1 cellular context compared by ENCODE assay signal in the genomic region with DNA sequence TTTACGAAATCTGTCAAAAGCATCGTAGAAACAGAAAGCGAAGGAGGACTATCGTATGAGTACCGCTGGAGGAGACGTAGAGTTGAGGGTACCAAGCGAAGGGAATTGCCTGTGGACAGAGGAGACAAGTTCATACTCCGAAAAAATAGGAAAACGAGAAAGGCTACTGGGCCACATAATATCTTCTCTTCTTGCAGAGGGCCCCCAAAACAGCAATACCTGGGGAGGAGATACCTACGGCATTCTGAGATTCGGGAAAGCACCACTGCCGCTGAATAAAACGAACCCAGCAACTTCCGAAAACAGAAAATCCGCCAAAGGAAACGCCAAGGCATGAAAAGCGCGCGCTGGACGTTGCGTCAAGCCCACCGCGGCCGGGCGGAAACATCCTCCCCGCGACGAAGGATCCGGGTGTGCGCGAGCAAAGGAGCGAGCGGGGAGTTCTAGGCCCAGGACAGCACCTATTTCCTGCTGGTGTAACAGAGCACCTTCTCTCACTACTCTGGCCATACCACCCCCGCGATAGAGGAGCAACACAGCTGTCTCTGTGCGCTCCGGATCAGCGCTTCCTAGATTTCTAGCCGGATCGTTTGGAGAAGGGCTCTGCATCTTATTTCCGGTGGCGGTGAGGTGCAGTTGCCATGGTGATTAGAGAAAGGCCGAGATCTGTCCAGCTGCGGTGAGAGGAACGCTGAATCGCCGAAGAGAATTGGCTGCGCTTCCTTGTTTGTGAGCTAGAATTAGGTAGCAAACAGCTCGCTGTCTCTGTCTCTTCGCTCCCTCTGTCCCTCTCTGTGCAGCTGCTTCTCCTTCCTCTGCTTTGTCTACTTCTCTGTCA.
TF ChIP-seq lines count a peak whose summit lies in the region.

A gene with protein sequence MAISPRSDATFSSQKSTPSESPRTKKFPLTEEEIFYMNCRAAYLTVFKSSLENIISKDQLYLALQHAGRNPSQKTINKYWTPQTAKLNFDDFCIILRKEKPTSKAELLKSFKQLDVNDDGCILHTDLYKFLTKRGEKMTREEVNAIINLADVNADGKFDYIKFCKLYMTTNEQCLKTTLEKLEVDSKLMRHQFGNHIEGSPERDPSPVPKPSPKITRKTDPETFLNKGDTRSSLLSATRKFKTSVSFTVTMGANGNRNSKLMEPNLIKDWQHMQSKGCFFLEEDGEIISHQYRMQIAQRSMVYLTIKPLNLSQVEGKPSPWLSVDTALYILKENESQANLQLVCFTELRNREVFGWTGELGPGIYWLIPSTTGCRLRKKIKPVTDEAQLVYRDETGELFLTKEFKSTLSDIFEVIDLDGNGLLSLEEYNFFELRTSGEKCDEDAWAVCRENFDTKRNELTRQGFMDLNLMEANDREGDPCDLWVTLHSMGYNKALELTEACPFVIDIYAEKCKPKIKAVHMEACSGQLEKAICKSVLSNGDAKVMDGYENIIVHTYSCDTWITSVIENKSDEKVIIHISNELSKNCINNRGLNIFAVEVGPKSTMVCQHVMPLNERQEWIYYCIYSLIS (plus strand): TSS at position 635 of the 838 bp plus-strand sequence. CDS start 2,048 bp downstream, outside the sequence.
A gene with protein sequence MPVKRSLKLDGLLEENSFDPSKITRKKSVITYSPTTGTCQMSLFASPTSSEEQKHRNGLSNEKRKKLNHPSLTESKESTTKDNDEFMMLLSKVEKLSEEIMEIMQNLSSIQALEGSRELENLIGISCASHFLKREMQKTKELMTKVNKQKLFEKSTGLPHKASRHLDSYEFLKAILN (minus strand): TSS at position 335 of the 838 bp plus-strand sequence. CDS start 92 bp downstream, at position 243.

TF ChIP-seq in IMR-90, 13 proteins besides CTCF, POLR2A, EP300 and RAD21:
- TF ChIP-seq, protein P1, sequence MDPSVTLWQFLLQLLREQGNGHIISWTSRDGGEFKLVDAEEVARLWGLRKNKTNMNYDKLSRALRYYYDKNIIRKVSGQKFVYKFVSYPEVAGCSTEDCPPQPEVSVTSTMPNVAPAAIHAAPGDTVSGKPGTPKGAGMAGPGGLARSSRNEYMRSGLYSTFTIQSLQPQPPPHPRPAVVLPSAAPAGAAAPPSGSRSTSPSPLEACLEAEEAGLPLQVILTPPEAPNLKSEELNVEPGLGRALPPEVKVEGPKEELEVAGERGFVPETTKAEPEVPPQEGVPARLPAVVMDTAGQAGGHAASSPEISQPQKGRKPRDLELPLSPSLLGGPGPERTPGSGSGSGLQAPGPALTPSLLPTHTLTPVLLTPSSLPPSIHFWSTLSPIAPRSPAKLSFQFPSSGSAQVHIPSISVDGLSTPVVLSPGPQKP (IDR thresholded peaks at IDR 0.05; ENCODE audit: borderline replicate concordance, low read depth, low read length), result no peak
- no peak for TF ChIP-seq RFX5 (IDR thresholded peaks at IDR 0.05; ENCODE audit: low read depth, low read length)
- TF ChIP-seq CHD1 (IDR thresholded peaks at IDR 0.05; ENCODE audit: low read depth, low read length), result no peak
- peak; percentile 33 for TF ChIP-seq RCOR1 (IDR thresholded peaks at IDR 0.05; ENCODE audit: insufficient replicate concordance, low read length)
- TF ChIP-seq NFE2L2 (IDR thresholded peaks at IDR 0.05; ENCODE audit: low read depth, low read length), result no peak
- TF ChIP-seq, protein P2, sequence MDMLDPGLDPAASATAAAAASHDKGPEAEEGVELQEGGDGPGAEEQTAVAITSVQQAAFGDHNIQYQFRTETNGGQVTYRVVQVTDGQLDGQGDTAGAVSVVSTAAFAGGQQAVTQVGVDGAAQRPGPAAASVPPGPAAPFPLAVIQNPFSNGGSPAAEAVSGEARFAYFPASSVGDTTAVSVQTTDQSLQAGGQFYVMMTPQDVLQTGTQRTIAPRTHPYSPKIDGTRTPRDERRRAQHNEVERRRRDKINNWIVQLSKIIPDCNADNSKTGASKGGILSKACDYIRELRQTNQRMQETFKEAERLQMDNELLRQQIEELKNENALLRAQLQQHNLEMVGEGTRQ (IDR thresholded peaks at IDR 0.05; ENCODE audit: low read depth, low read length), result no peak
- TF ChIP-seq SMC3 (IDR thresholded peaks at IDR 0.05; ENCODE audit: low read depth, low read length), result no peak
- no peak for TF ChIP-seq BHLHE40 (IDR thresholded peaks at IDR 0.05; ENCODE audit: low read depth, low read length)
- TF ChIP-seq MAZ (IDR thresholded peaks at IDR 0.05; ENCODE audit: borderline replicate concordance, low read depth, low read length), result peak; percentile 21; the same call in 1 of the 2 replicates
- TF ChIP-seq MAFK (IDR thresholded peaks at IDR 0.05; ENCODE audit: low read depth, low read length), result no peak
- no peak for TF ChIP-seq FOS (IDR thresholded peaks at IDR 0.05; ENCODE audit: low read depth, low read length)
- TF ChIP-seq MXI1 (IDR thresholded peaks at IDR 0.05; ENCODE audit: borderline replicate concordance, low read depth, low read length), result 0 out of 2 replicates have a peak, but pooled peaks have one; percentile 60
- TF ChIP-seq CEBPB (IDR thresholded peaks at IDR 0.05; ENCODE audit: low read depth, low read length), result peak; percentile 57
